Comparison of ENCODE assay signal across 12 cellular contexts in genomic region chr4:95204873-95205272, GRCh38.
A peak's percentile ranks its signal among the peaks of the same experiment; 100 is the strongest.
DNase-seq lines count a peak whose midpoint lies in the region; ATAC-seq, FAIRE-seq and TF ChIP-seq lines count a peak whose summit lies in the region.
"Had no signal": no experiment of that assay in that cellular context is flagged by ENCODE, and none has a peak within 500 bp of the region (broad histone marks: within the 10 kb centered on the region; RNA-seq: fewer than 3 reads in every experiment).

No MANE protein-coding gene starts in this region.

- H3K4me2 ChIP-seq in A549, result no peak overlapping the region

- no peak for TF ChIP-seq POLR2A in A549 (IDR thresholded peaks at IDR 0.05; ENCODE audit: low read length)
- no peak for TF ChIP-seq POLR2A in GM18505 (IDR thresholded peaks at IDR 0.05; ENCODE audit: borderline replicate concordance, extremely low read depth, insufficient read depth, insufficient read length)

- 12% methylated on average over 5 of the region's 5 CpGs for WGBS in A549 (ENCODE audit: missing lambda C conversion rate)

- DNase-seq in A549 (ENCODE audit: low read depth in 1 of 2, low spot score in 1 of 2) (peak; percentile 7 to 34), RWPE2 (ENCODE audit: low spot score) (no peak), fibroblast of pulmonary artery (ENCODE audit: low read depth) (no peak), activated gamma-delta T cell (lab: John Stamatoyannopoulos, UW) (no peak), germinal center (ENCODE audit: low spot score) (no peak)
- DNase-seq: CD4-positive, alpha-beta memory T cell; T-helper 9 cell had no signal

- H3K4me3 ChIP-seq in A549, result no peak overlapping the region
- no peak overlapping the region for H3K4me3 ChIP-seq in RWPE2 (ENCODE audit: severe bottlenecking)
- no peak overlapping the region for H3K4me3 ChIP-seq in fibroblast of pulmonary artery (replicated peaks; ENCODE audit: low read depth, low read length)

- CTCF ChIA-PET in A549 (lab: Yijun Ruan, JAX), result interaction anchor here (0.8 to 1.6 kb wide), 4 partner anchors 9 to 39 kb away, joined by 3 to 5 read pairs (median 3); no protein-coding TSS in a partner anchor

- ATAC-seq in A549 (peak; percentile 79 to 85; a peak in 5 of 6 replicates), RWPE2 (ENCODE audit: low read depth) (no peak; the same call in 2 of the 3 replicates), GM18502 (IDR thresholded peaks at IDR 0.05; ENCODE audit: poor library complexity, unreplicated experiment) (no peak), GM18505 (IDR thresholded peaks at IDR 0.05; ENCODE audit: unreplicated experiment) (no peak)
- ATAC-seq: activated T-helper 17 cell treated with anti-CD3 and anti-CD28 coated beads, Interleukin-2, amount 50 U/mL, for 72 hours had no signal

- POLR2A ChIA-PET in A549 (lab: Yijun Ruan, JAX), result no interaction called here

- H3K36me3 ChIP-seq in RWPE2 (ENCODE audit: low read depth), result no peaks in the 10 kb centered on the region

- H3K9me3 ChIP-seq in A549 (no peaks in the 10 kb centered on the region), RWPE2 (ENCODE audit: severe bottlenecking) (no peaks in the 10 kb centered on the region)

- no peak for TF ChIP-seq EP300 in A549 (IDR thresholded peaks at IDR 0.05)

- TF ChIP-seq CTCF in A549 (IDR thresholded peaks at IDR 0.05) (peak; percentile 32; the same call in 2 of the 3 replicates), GM12872 (IDR thresholded peaks at IDR 0.05; ENCODE audit: insufficient read depth, low read depth, low read length) (peak; percentile 24; the same call in 1 of the 3 replicates), RWPE2 (IDR thresholded peaks at IDR 0.05; ENCODE audit: poor library complexity, severe bottlenecking) (peak; percentile 42), fibroblast of pulmonary artery (IDR thresholded peaks at IDR 0.05; ENCODE audit: low read length, missing control alignments) (peak; percentile 20)

- FAIRE-seq in A549 (lab: Jason Lieb, UNC), result no peak
- FAIRE-seq: urothelium cell line had no signal

- no peak overlapping the region for H3K27ac ChIP-seq in A549
- H3K27ac ChIP-seq in RWPE2 (ENCODE audit: poor library complexity, severe bottlenecking), result no peak overlapping the region

- H3K27me3 ChIP-seq in RWPE2 (ENCODE audit: insufficient read depth, poor library complexity, severe bottlenecking), result no peaks in the 10 kb centered on the region

- peak; percentile 37 to 48; a peak in 4 of 5 replicates for TF ChIP-seq RAD21 in A549 (conservative IDR thresholded peaks at IDR 0.05 in 1 of 2, IDR thresholded peaks at IDR 0.05 in 1 of 2)

- H3K4me1 ChIP-seq in A549 (no peaks in the 10 kb centered on the region), RWPE2 (ENCODE audit: insufficient read depth, poor library complexity, severe bottlenecking) (no peaks in the 10 kb centered on the region)

TF ChIP-seq in A549, 52 proteins besides CTCF, POLR2A, EP300 and RAD21:
- TF ChIP-seq BHLHE40 (IDR thresholded peaks at IDR 0.05; ENCODE audit: low read depth, low read length) (no peak), RFX5 (IDR thresholded peaks at IDR 0.05) (no peak), RCOR1 (IDR thresholded peaks at IDR 0.05; ENCODE audit: low read depth, low read length) (no peak), KDM1A (IDR thresholded peaks at IDR 0.05; ENCODE audit: low read depth) (no peak), PHF8 (IDR thresholded peaks at IDR 0.05; ENCODE audit: borderline replicate concordance, low read depth) (no peak), CHD4 (IDR thresholded peaks at IDR 0.05; ENCODE audit: borderline replicate concordance) (no peak), NFE2L2 (conservative IDR thresholded peaks at IDR 0.05; ENCODE audit: low read length) (no peak), ZSCAN20 (CRISPR knock-in tag; IDR thresholded peaks at IDR 0.05) (no peak)
TF ChIP-seq in A549: peak in this region for 0.

Comparison
In these comparisons a context has a peak if more than half of its experiments do, and no peak if none do; other contexts are left out.
1. ATAC-seq: peak in A549 (2 of 2); none in RWPE2 (single experiment), GM18502 (single experiment) and GM18505 (single experiment).
2. DNase-seq: peak in A549 (2 of 2); none in RWPE2 (single experiment), fibroblast of pulmonary artery (single experiment), activated gamma-delta T cell (single experiment) and germinal center (single experiment).
3. Peak in every context shown above with its lines, with median percentiles within 50 percentile points of each other: CTCF ChIP-seq.